In genomic region chr5:54254482-54255198, GRCh38 we compare ENCODE assay signal across 2 cellular contexts.
TF ChIP-seq lines count a peak whose summit lies in the region.

No MANE protein-coding gene starts in this region.

TF ChIP-seq in endothelial cell of umbilical vein, 7 proteins besides CTCF, POLR2A, EP300 and RAD21 (continued from another document):
- TF ChIP-seq MAX (IDR thresholded peaks at IDR 0.05; ENCODE audit: insufficient read depth, insufficient read length): no peak

TF ChIP-seq in liver, 16 proteins besides CTCF, POLR2A, EP300 and RAD21 (continued from another document):
- no peak for TF ChIP-seq REST (IDR thresholded peaks at IDR 0.05)
